8 cellular contexts compared by ENCODE assay signal in genomic region chr7:129826895-129827294, GRCh38.
DNase-seq lines count a peak whose midpoint lies in the region; ATAC-seq and TF ChIP-seq lines count a peak whose summit lies in the region.
"Not testable (repeated sequence)": the region's sequence is repeated elsewhere in the genome, so short reads cannot be mapped to it uniquely, and the experiment has no call there.

No MANE protein-coding gene starts in this region.

- not testable (repeated sequence) for H3K27me3 Mint-ChIP-seq in CD8-positive, alpha-beta memory T cell; WTC11 (ENCODE audit: low read depth); brain; naive B cell; nephron progenitor cell (ENCODE audit: low read depth, poor library complexity)
- H3K27me3 Mint-ChIP-seq in glutamatergic neuron (ENCODE audit: unreplicated experiment), result peaks cover 11% of the 10 kb centered on the region

- not testable (repeated sequence) for ATAC-seq in WTC11; naive B cell (ENCODE audit: low read depth in 2 of 2); stimulated activated effector memory CD8-positive, alpha-beta T cell treated with anti-CD3 and anti-CD28 coated beads, Interleukin-12 subunit alpha, Interleukin-12 subunit beta, amount 100 ng/mL, for 72 hours

- H3K4me3 ChIP-seq in CD8-positive, alpha-beta memory T cell (ENCODE audit: low read length); OCI-LY1 (ENCODE audit: low read depth, low read length, poor library complexity, severe bottlenecking): not testable (repeated sequence)

- peak overlapping the region in 5 of 7 donors; percentile 15 to 66 (median 53) for H3K4me3 Mint-ChIP-seq in CD8-positive, alpha-beta memory T cell
- H3K4me3 Mint-ChIP-seq in WTC11 (peak overlapping the region; percentile 45), brain (peak overlapping the region in 4 of 5 experiments; percentile 52 to 59 (median 58)), naive B cell (peak overlapping the region in 6 of 8 donors; percentile 47 to 87 (median 66)), nephron progenitor cell (peak overlapping the region; percentile 42)
- H3K4me3 Mint-ChIP-seq in glutamatergic neuron (ENCODE audit: unreplicated experiment), result not testable (repeated sequence)
- peak overlapping the region; percentile 89 for H3K4me3 Mint-ChIP-seq in stimulated activated effector memory CD8-positive, alpha-beta T cell treated with anti-CD3 and anti-CD28 coated beads, Interleukin-12 subunit alpha, Interleukin-12 subunit beta, amount 100 ng/mL, for 72 hours

- peaks cover 9 to 25% (median 16%) of the 10 kb centered on the region in 3 donors for H3K4me1 Mint-ChIP-seq in CD8-positive, alpha-beta memory T cell
- H3K4me1 Mint-ChIP-seq in WTC11 (peaks cover 42% of the 10 kb centered on the region), brain (peaks cover 52% of the 10 kb centered on the region), glutamatergic neuron (ENCODE audit: low read depth, unreplicated experiment) (peaks cover 24% of the 10 kb centered on the region), naive B cell (peaks cover 19 to 28% (median 22%) of the 10 kb centered on the region in 3 donors), nephron progenitor cell (peaks cover 33% of the 10 kb centered on the region)
- peaks cover 27% of the 10 kb centered on the region for H3K4me1 Mint-ChIP-seq in stimulated activated effector memory CD8-positive, alpha-beta T cell treated with anti-CD3 and anti-CD28 coated beads, Interleukin-12 subunit alpha, Interleukin-12 subunit beta, amount 100 ng/mL, for 72 hours

- not testable (repeated sequence) for H3F3A ChIP-seq in OCI-LY1 (ENCODE audit: insufficient read depth, low read length)

- not testable (repeated sequence) for TF ChIP-seq CTCF in OCI-LY1 (IDR thresholded peaks at IDR 0.05; ENCODE audit: low read length); WTC11 (IDR thresholded peaks at IDR 0.05); brain (conservative IDR thresholded peaks at IDR 0.05); glutamatergic neuron (IDR thresholded peaks at IDR 0.05; ENCODE audit: partially characterized antibody, unreplicated experiment); nephron progenitor cell (IDR thresholded peaks at IDR 0.05)

- not testable (repeated sequence) for H3K27me3 ChIP-seq in CD8-positive, alpha-beta memory T cell (ENCODE audit: insufficient read depth, low read length, poor library complexity, severe bottlenecking); OCI-LY1 (ENCODE audit: insufficient read depth, low read length)

- H2AFZ ChIP-seq in OCI-LY1 (ENCODE audit: low read length), result not testable (repeated sequence)

- H3K4me1 ChIP-seq in CD8-positive, alpha-beta memory T cell (ENCODE audit: insufficient read depth, low read length), result peaks cover 23% of the 10 kb centered on the region
- peaks cover 52% of the 10 kb centered on the region for H3K4me1 ChIP-seq in OCI-LY1 (ENCODE audit: insufficient read depth, low read length, severe bottlenecking)

- not testable (repeated sequence) for H3K36me3 ChIP-seq in CD8-positive, alpha-beta memory T cell (ENCODE audit: insufficient read depth, low read length)
- peaks cover 11% of the 10 kb centered on the region; the same call in 1 of the 2 replicates for H3K36me3 ChIP-seq in OCI-LY1 (ENCODE audit: insufficient read depth, low read length)

- H3K27ac ChIP-seq in CD8-positive, alpha-beta memory T cell (ENCODE audit: low read depth, low read length), result not testable (repeated sequence)
- peak overlapping the region; percentile 61 for H3K27ac ChIP-seq in OCI-LY1 (ENCODE audit: low read depth, low read length, poor library complexity, severe bottlenecking)

- H3K9me3 ChIP-seq in CD8-positive, alpha-beta memory T cell (ENCODE audit: low read length); OCI-LY1 (ENCODE audit: low read length): not testable (repeated sequence)

- POLR2A ChIA-PET in CD8-positive, alpha-beta memory T cell (lab: Charles Lee), result interaction anchor here (0.7 kb wide), 1 partner anchor 79 kb away, joined by 3 read pairs; no protein-coding TSS in a partner anchor
- POLR2A ChIA-PET in WTC11 (lab: Charles Lee), result not testable (repeated sequence)

- not testable (repeated sequence) for H3K9me3 Mint-ChIP-seq in CD8-positive, alpha-beta memory T cell; WTC11; brain; glutamatergic neuron (ENCODE audit: unreplicated experiment); naive B cell; nephron progenitor cell; stimulated activated effector memory CD8-positive, alpha-beta T cell treated with anti-CD3 and anti-CD28 coated beads, Interleukin-12 subunit alpha, Interleukin-12 subunit beta, amount 100 ng/mL, for 72 hours

- CTCF ChIA-PET in CD8-positive, alpha-beta memory T cell (lab: Charles Lee), result interaction anchor here (2.6 to 4.0 kb wide), 2 partner anchors 11 to 184 kb away, joined by 9 to 32 read pairs; no protein-coding TSS in a partner anchor
- CTCF ChIA-PET in WTC11 (lab: Charles Lee), result interaction anchor here (1.0 to 3.4 kb wide), 4 partner anchors 9 to 219 kb away, joined by 3 to 59 read pairs (median 25); no protein-coding TSS in a partner anchor

- not testable (repeated sequence) for H3K9ac ChIP-seq in OCI-LY1 (ENCODE audit: low read length)

- H4K20me1 ChIP-seq in OCI-LY1 (ENCODE audit: insufficient read depth, low read length), result not testable (repeated sequence)

- H3K79me2 ChIP-seq in OCI-LY1 (ENCODE audit: insufficient read depth, low read length), result not testable (repeated sequence)

- H3K9me2 ChIP-seq in OCI-LY1 (ENCODE audit: low read depth, low read length), result not testable (repeated sequence)

- H3K36me3 Mint-ChIP-seq in CD8-positive, alpha-beta memory T cell; WTC11; brain; glutamatergic neuron (ENCODE audit: unreplicated experiment); naive B cell; nephron progenitor cell (ENCODE audit: low read depth): not testable (repeated sequence)
- peaks cover 29% of the 10 kb centered on the region for H3K36me3 Mint-ChIP-seq in stimulated activated effector memory CD8-positive, alpha-beta T cell treated with anti-CD3 and anti-CD28 coated beads, Interleukin-12 subunit alpha, Interleukin-12 subunit beta, amount 100 ng/mL, for 72 hours

- peak overlapping the region in 1 of 8 donors; percentile 36 for H3K27ac Mint-ChIP-seq in CD8-positive, alpha-beta memory T cell
- not testable (repeated sequence) for H3K27ac Mint-ChIP-seq in WTC11; brain; nephron progenitor cell; stimulated activated effector memory CD8-positive, alpha-beta T cell treated with anti-CD3 and anti-CD28 coated beads, Interleukin-12 subunit alpha, Interleukin-12 subunit beta, amount 100 ng/mL, for 72 hours
- peak overlapping the region; percentile 8 for H3K27ac Mint-ChIP-seq in glutamatergic neuron (ENCODE audit: unreplicated experiment)
- peak overlapping the region in 1 of 6 donors; percentile 56 for H3K27ac Mint-ChIP-seq in naive B cell

- not testable (repeated sequence) for DNase-seq in CD8-positive, alpha-beta memory T cell; WTC11 (ENCODE audit: low spot score); glutamatergic neuron; naive B cell; nephron progenitor cell; stimulated activated effector memory CD8-positive, alpha-beta T cell treated with anti-CD3 and anti-CD28 coated beads, Interleukin-12 subunit alpha, Interleukin-12 subunit beta, amount 100 ng/mL, for 72 hours (ENCODE audit: low spot score in 2 of 2)

- H3K4me2 ChIP-seq in OCI-LY1 (ENCODE audit: low read length), result not testable (repeated sequence)
